ENCODE assay signal across 9 cellular contexts in the genomic region with DNA sequence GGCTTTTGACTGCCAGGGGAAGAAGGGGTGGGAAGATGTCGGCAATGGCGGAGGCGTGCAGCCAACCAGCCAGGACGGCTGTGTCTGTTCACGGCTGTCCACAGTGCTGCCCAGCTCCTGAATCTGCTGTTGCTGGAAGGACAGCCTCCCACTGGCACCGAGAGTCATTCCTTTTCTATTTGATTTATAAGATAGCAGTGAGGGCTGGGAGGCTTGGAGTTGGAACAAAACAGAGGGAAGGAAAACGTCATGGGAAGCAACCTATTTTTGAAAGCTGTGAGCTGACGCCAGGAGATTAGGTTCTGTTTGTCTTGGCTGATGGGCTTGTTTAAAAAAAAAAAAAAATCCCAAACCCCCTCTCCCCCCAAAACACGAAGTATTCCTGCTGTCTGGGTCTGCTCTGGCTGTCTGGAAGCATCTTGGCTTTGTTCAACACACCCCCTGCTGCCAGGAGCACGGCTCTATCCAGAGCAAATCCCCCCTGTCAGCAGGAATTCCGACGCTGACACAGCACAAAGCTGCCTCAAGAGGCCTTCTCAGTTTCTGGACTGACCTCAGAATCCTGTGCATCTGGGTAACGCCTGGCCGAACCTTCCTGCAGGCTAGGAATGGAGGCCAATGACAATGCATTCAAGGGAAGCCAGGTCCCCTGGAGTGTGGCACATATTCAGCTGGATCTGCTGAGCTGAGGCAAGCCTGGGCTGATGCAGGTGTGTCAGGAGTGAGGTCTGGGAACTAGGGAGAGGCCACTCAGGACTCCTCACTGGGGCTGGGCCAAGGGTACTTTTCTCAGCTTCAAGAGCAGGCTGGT. TPM values are rescaled to one million over a fixed set of nuclear protein-coding genes. Genes with fewer than 3 reads are reported as not detected.
DNase-seq lines count a peak whose midpoint lies in the region; ATAC-seq, FAIRE-seq and TF ChIP-seq lines count a peak whose summit lies in the region.
"Had no signal": no experiment of that assay in that cellular context is flagged by ENCODE, and none has a peak within 500 bp of the region (broad histone marks: within the 10 kb centered on the region; RNA-seq: fewer than 3 reads in every experiment).

No MANE protein-coding gene starts in this region.

- no peaks in the 10 kb centered on the region for H3F3A ChIP-seq in GM23338 (replicated peaks; ENCODE audit: low read depth)

- intact Hi-C loops in K562 (cut with micrococcal nuclease), result no loop called here
- intact Hi-C loops in gastrocnemius medialis (cut with DNase I; ENCODE audit: low total_unique reads), result loop anchor here (2.0 kb wide), 1 partner anchor 41 kb away; no protein-coding TSS in a partner anchor

- TF ChIP-seq EP300 in K562 (IDR thresholded peaks at IDR 0.05; ENCODE audit: low read length), result no peak

- POLR2A ChIA-PET in K562 (lab: Yijun Ruan, JAX), result interaction anchor here (0.6 to 1.2 kb wide), 3 partner anchors 36 to 527 kb away, joined by 3 read pairs; no protein-coding TSS in a partner anchor

- peaks cover 34% of the 10 kb centered on the region for H3K4me1 Mint-ChIP-seq in GM23338

- no peak for FAIRE-seq in K562 (lab: Jason Lieb, UNC)
- FAIRE-seq: TTC549 had no signal

- ATAC-seq in GM23338 (peak; percentile 65), K562 (no peak), gastrocnemius medialis (peak; percentile 85 to 88), GM19324 (IDR thresholded peaks at IDR 0.05; ENCODE audit: low FRiP score, unreplicated experiment) (no peak), HG03159 (IDR thresholded peaks at IDR 0.05; ENCODE audit: unreplicated experiment) (no peak), GM21717 (IDR thresholded peaks at IDR 0.05; ENCODE audit: unreplicated experiment) (no peak)

- H3K4me2 ChIP-seq in GM23338, result peak overlapping the region; percentile 63
- no peak overlapping the region for H3K4me2 ChIP-seq in K562 (ENCODE audit: insufficient read depth, low read length)

- no peaks in the 10 kb centered on the region for H3K9me3 Mint-ChIP-seq in GM23338

- no peaks in the 10 kb centered on the region for H3K27me3 ChIP-seq in GM23338 (ENCODE audit: insufficient read depth)
- no peaks in the 10 kb centered on the region for H3K27me3 ChIP-seq in K562 (ENCODE audit: control insufficient read depth in 2 of 2, insufficient read depth in 2 of 2, low read length in 2 of 2)
- H3K27me3 ChIP-seq in gastrocnemius medialis, result no peaks in the 10 kb centered on the region

- in situ Hi-C loops in K562 (cut with MboI), result no loop called here
- in situ Hi-C loops in gastrocnemius medialis (cut with MboI; ENCODE audit: low sequenced_read_pairs in 4 of 4), result loop anchor here in 3 of 4 donors (10.0 to 25.0 kb wide), 2 partner anchors 97 to 160 kb away; partner anchors contain the start of genes ATPAF2 (in 3 of the 3), GID4 (in 3 of the 3), DRC3 (in 1 of the 3) and TOM1L2 (in 1 of the 3)

- H3K9me3 ChIP-seq in K562 (replicated peaks; ENCODE audit: control insufficient read depth, insufficient read depth, low read depth, low read length), result no peaks in the 10 kb centered on the region
- no peaks in the 10 kb centered on the region for H3K9me3 ChIP-seq in gastrocnemius medialis

- peak overlapping the region; percentile 34 for H3K27ac Mint-ChIP-seq in GM23338

- H3K79me2 ChIP-seq in GM23338 (replicated peaks; ENCODE audit: insufficient read depth) (no peaks in the 10 kb centered on the region), K562 (ENCODE audit: control insufficient read depth, insufficient read depth, low read length) (no peaks in the 10 kb centered on the region)

- H3K36me3 ChIP-seq in GM23338 (ENCODE audit: insufficient read depth) (no peaks in the 10 kb centered on the region), K562 (ENCODE audit: control insufficient read depth, insufficient read depth, low read length) (no peaks in the 10 kb centered on the region), gastrocnemius medialis (peaks cover 0 to 11% of the 10 kb centered on the region in 2 donors)

- 34% methylated on average over 14 of the region's 14 CpGs for WGBS in K562 (ENCODE audit: insufficient coverage, low coverage, missing lambda C conversion rate)

- no peaks in the 10 kb centered on the region for H3K9me1 ChIP-seq in K562 (ENCODE audit: control insufficient read depth, insufficient read depth, low read length)

- no TSS peak for BruUV-seq in K562 (replicated peaks; lab: Mats Ljungman, UMichigan)

- no peaks in the 10 kb centered on the region for H3K9me2 ChIP-seq in GM23338 (ENCODE audit: insufficient read depth)

- H3K9ac ChIP-seq in K562 (ENCODE audit: insufficient read depth in 1 of 2, low read depth in 2 of 2, low read length in 2 of 2), result peak overlapping the region in 1 of 2 experiments; percentile 64; a peak in 2 of 4 replicates

- no peaks in the 10 kb centered on the region; the same call in 1 of the 2 replicates for H4K20me1 ChIP-seq in GM23338 (replicated peaks; ENCODE audit: insufficient read depth)
- H4K20me1 ChIP-seq in K562 (replicated peaks; ENCODE audit: control insufficient read depth, insufficient read depth, low read length), result no peaks in the 10 kb centered on the region; the same call in 1 of the 2 replicates

- H3K4me3 Mint-ChIP-seq in GM23338, result no peak overlapping the region

- no peak for TF ChIP-seq CTCF in GM23338 (conservative IDR thresholded peaks at IDR 0.05; ENCODE audit: low read depth in 2 of 2)
- no peak for TF ChIP-seq CTCF in K562 (IDR thresholded peaks at IDR 0.05 in 2 of 3, conservative IDR thresholded peaks at IDR 0.05 in 1 of 3; ENCODE audit: insufficient read depth in 2 of 3, low read depth in 1 of 3, low read length in 3 of 3)
- TF ChIP-seq CTCF in gastrocnemius medialis (IDR thresholded peaks at IDR 0.05 in 4 of 5, conservative IDR thresholded peaks at IDR 0.05 in 1 of 5), result no peak

- H3K4me3 ChIP-seq in GM23338 (no peak overlapping the region), K562 (no peak overlapping the region), gastrocnemius medialis (peak overlapping the region in 1 of 4 donors; percentile 34)

- peaks cover 17% of the 10 kb centered on the region for H3K27me3 Mint-ChIP-seq in GM23338 (ENCODE audit: insufficient read depth, low read depth, poor library complexity)

- H3K27ac ChIP-seq in GM23338 (ENCODE audit: low read depth) (no peak overlapping the region), K562 (ENCODE audit: extremely low read depth, low read depth, low read length) (no peak overlapping the region), gastrocnemius medialis (peak overlapping the region; percentile 84 to 90 (median 90))

- H3K4me1 ChIP-seq in GM23338 (ENCODE audit: insufficient read depth) (peaks cover 17% of the 10 kb centered on the region), K562 (replicated peaks in 1 of 2; ENCODE audit: control insufficient read depth in 2 of 2, insufficient read depth in 2 of 2, low read length in 2 of 2) (no peaks in the 10 kb centered on the region), gastrocnemius medialis (peaks cover 47 to 61% of the 10 kb centered on the region in 2 donors)

- no peak for TF ChIP-seq RAD21 in K562 (CRISPR knock-in tag; conservative IDR thresholded peaks at IDR 0.05 in 1 of 2, IDR thresholded peaks at IDR 0.05 in 1 of 2)

- H3K36me3 Mint-ChIP-seq in GM23338 (ENCODE audit: low read depth), result no peaks in the 10 kb centered on the region

- DNase-seq in GM23338 (ENCODE audit: low spot score), result peak; percentile 59
- DNase-seq in K562 (ENCODE audit: extremely low read depth in 1 of 4, low spot score in 3 of 4), result no peak
- DNase-seq in iPS-NIHi11 (ENCODE audit: low spot score), result peak; percentile 74
- DNase-seq in gastrocnemius medialis, result peak; percentile 66 to 86
- no peak for DNase-seq in NCI-H774 (lab: John Stamatoyannopoulos, UW)

- H2AFZ ChIP-seq in GM23338 (0 out of 2 replicates have a peak overlapping the region, but pooled peaks have one; percentile 43), K562 (ENCODE audit: low read depth, low read length) (no peak overlapping the region)

- CTCF ChIA-PET in K562 (lab: Yijun Ruan, JAX; ENCODE audit: low intra/inter-chr PET ratio), result interaction anchor here (0.6 kb wide), 1 partner anchor 23 kb away, joined by 4 read pairs; no protein-coding TSS in a partner anchor

- no peak for TF ChIP-seq POLR2A in K562 (conservative IDR thresholded peaks at IDR 0.05)
- TF ChIP-seq POLR2A in gastrocnemius medialis (IDR thresholded peaks at IDR 0.05), result no peak

TF ChIP-seq in K562, 482 proteins besides CTCF, POLR2A, EP300 and RAD21:
- TF ChIP-seq C11orf30 (IDR thresholded peaks at IDR 0.05; ENCODE audit: low read depth), result peak; percentile 62
- TF ChIP-seq SIN3B (IDR thresholded peaks at IDR 0.05; ENCODE audit: low read depth), result no peak
- TF ChIP-seq ZNF239 (CRISPR knock-in tag; IDR thresholded peaks at IDR 0.05), result no peak
- peak; percentile 77 for TF ChIP-seq ZNF316 (IDR thresholded peaks at IDR 0.05)
- peak; percentile 29; the same call in 1 of the 2 replicates for TF ChIP-seq MAFG (tag; conservative IDR thresholded peaks at IDR 0.05)

RNA-seq across cellular contexts. Expression of gene SREBF1, which starts 41.0 kb away (rescaled TPM):
- total RNA-seq in GM23338 (2014; rRNA removed; shearing (Covaris generic)), result 77.7 and 85.3 TPM in 2 replicates
- polyA plus RNA-seq in GM23338 (2016; fragmentation: Nextera tagmentation; extraction: Ambion mirVana) (39.6 and 43.7 TPM in 2 replicates), K562 (2011; rRNA removed) (35.6 and 140 TPM in 2 replicates), K562 (2014; fragmentation: Illumina TruSeq; extraction: Trizol) (98.4 and 117 TPM in 2 replicates), K562 (2014; fragmentation: Nextera tagmentation; extraction: Ambion mirVana) (1 to 10 TPM; 1.6 to 1.7 TPM), K562 (2014; rRNA removed) (90.3 and 91.1 TPM in 2 replicates)
- total RNA-seq in K562 (2011; cell fraction: chromatin; rRNA removed; ENCODE audit: low replicate concordance), result 392 and 1,233 TPM in 2 replicates
- total RNA-seq in K562 (2011; cell fraction: nucleolus; rRNA removed), result 729 and 820 TPM in 2 replicates
- total RNA-seq in K562 (2011; cell fraction: nucleoplasm; rRNA removed), result 484 and 520 TPM in 2 replicates
- total RNA-seq in K562 (2014; rRNA removed) (69.4 and 80.7 TPM in 2 replicates), K562 (2014; rRNA removed; fragmentation: Illumina TruSeq; extraction: Trizol) (28.6 and 31.2 TPM in 2 replicates), K562 (2015; rRNA removed; fragmentation: Illumina TruSeq; extraction: Trizol) (69.5 and 69.7 TPM in 2 replicates), K562 (2021) (134 and 169 TPM in 2 replicates), gastrocnemius medialis (10 to 100 TPM; 11.1 to 64.5 (median 32.3) TPM)
- 54.3 and 84.0 TPM in 2 replicates for polyA plus RNA-seq in K562 (2011; cell fraction: cytosol; rRNA removed)
- polyA plus RNA-seq in K562 (2011; cell fraction: nucleus; rRNA removed), result 590 and 682 TPM in 2 replicates
- polyA plus RNA-seq in K562 (2012), result 162 and 169 TPM in 2 replicates
- polyA minus RNA-seq in K562 (2011; rRNA and poly(A)+ RNA removed), result 33.6 and 42.1 TPM in 2 replicates
- 133 and 177 TPM in 2 replicates for polyA minus RNA-seq in K562 (2011; cell fraction: cytosol; rRNA and poly(A)+ RNA removed)
- polyA minus RNA-seq in K562 (2011; cell fraction: nucleus; rRNA and poly(A)+ RNA removed), result 150 and 229 TPM in 2 replicates

Comparison
In these comparisons a context has a peak if more than half of its experiments do, and no peak if none do; other contexts are left out.
1. ATAC-seq: peak in GM23338 (single experiment) and gastrocnemius medialis (2 of 2); none in K562 (single experiment), GM19324 (single experiment), HG03159 (single experiment) and GM21717 (single experiment).
2. DNase-seq: peak in GM23338 (single experiment), iPS-NIHi11 (single experiment) and gastrocnemius medialis (2 of 2); none in K562 (0 of 4) and NCI-H774 (single experiment).
3. H3K27ac ChIP-seq: peak in gastrocnemius medialis (4 of 4); none in GM23338 (single experiment) and K562 (single experiment).